In genomic region chr1:231949277-231950122, GRCh38 we compare ENCODE assay signal across 17 cellular contexts.
DNase-seq lines count a peak whose midpoint lies in the region; ATAC-seq, FAIRE-seq and TF ChIP-seq lines count a peak whose summit lies in the region.
"Had no signal": no experiment of that assay in that cellular context is flagged by ENCODE, and none has a peak within 500 bp of the region (broad histone marks: within the 10 kb centered on the region; RNA-seq: fewer than 3 reads in every experiment).

No MANE protein-coding gene starts in this region.

- H3K4me2 ChIP-seq in HCT116 (ENCODE audit: low read length) (no peak overlapping the region), endothelial cell of umbilical vein (ENCODE audit: insufficient read depth, low read length) (no peak overlapping the region)

- H3K4me3 ChIP-seq in HCT116 (replicated peaks in 1 of 2; ENCODE audit: low read depth in 1 of 2, low read length in 2 of 2) (no peak overlapping the region), endothelial cell of umbilical vein (replicated peaks in 1 of 3; ENCODE audit: insufficient read depth in 1 of 3, low read depth in 1 of 3, low read length in 3 of 3) (no peak overlapping the region), gastrocnemius medialis (no peak overlapping the region)
- H3K4me3 ChIP-seq: uterus had no signal

- no peak for TF ChIP-seq RAD21 in HCT116 (IDR thresholded peaks at IDR 0.05; ENCODE audit: low read depth)

- intact Hi-C loops in HCT116 (cut with micrococcal nuclease) (no loop called here), endothelial cell of umbilical vein (cut with micrococcal nuclease) (no loop called here), gastrocnemius medialis (cut with DNase I; ENCODE audit: low total_unique reads) (no loop called here)

- POLR2A ChIA-PET in HCT116 (lab: Charles Lee) = no interaction called here
- POLR2A ChIA-PET in endothelial cell of umbilical vein (lab: Charles Lee) = no interaction called here
- POLR2A ChIA-PET in naive thymus-derived CD8-positive, alpha-beta T cell (lab: Charles Lee) = interaction anchor here (0.7 kb wide), 1 partner anchor 1191 kb away, joined by 3 read pairs; no protein-coding TSS in a partner anchor

- FAIRE-seq in endothelial cell of umbilical vein (lab: Jason Lieb, UNC) = peak; percentile 49

- no peak overlapping the region for H3K4me3 Mint-ChIP-seq in naive thymus-derived CD8-positive, alpha-beta T cell
- H3K4me3 Mint-ChIP-seq: B cell had no signal

- ATAC-seq in HCT116 (no peak), gastrocnemius medialis (peak; percentile 44 to 52), GM21381 (IDR thresholded peaks at IDR 0.05; ENCODE audit: unreplicated experiment) (no peak)
- ATAC-seq in naive thymus-derived CD8-positive, alpha-beta T cell = no peak

- peaks cover 9 to 35% (median 19%) of the 10 kb centered on the region in 3 donors for H3K36me3 Mint-ChIP-seq in naive thymus-derived CD8-positive, alpha-beta T cell

- no peaks in the 10 kb centered on the region for H3K9me2 ChIP-seq in HCT116 (ENCODE audit: insufficient read depth)

- H3K36me3 ChIP-seq in HCT116 (ENCODE audit: control insufficient read depth in 1 of 2, insufficient read depth in 2 of 2, low read length in 2 of 2) = no peaks in the 10 kb centered on the region
- H3K36me3 ChIP-seq in endothelial cell of umbilical vein (ENCODE audit: control insufficient read depth in 2 of 2, extremely low read depth in 1 of 2, insufficient read depth in 2 of 2, low read length in 2 of 2) = no peaks in the 10 kb centered on the region
- no peaks in the 10 kb centered on the region for H3K36me3 ChIP-seq in gastrocnemius medialis
- H3K36me3 ChIP-seq: uterus had no signal

- BruUV-seq in HCT116 (replicated peaks; lab: Mats Ljungman, UMichigan) = no TSS peak
- BruUV-seq in endothelial cell of umbilical vein (replicated peaks; lab: Mats Ljungman, UMichigan) = no TSS peak

- dilution Hi-C loops in endothelial cell of umbilical vein (cut with MboI; ENCODE audit: extremely low pct_ligation_motif_present, low sequenced_read_pairs) = no loop called here

- in situ Hi-C loops in gastrocnemius medialis (cut with MboI; ENCODE audit: low sequenced_read_pairs in 4 of 4) = no loop called here

- no peaks in the 10 kb centered on the region for H3K9me3 ChIP-seq in HCT116 (ENCODE audit: control insufficient read depth in 1 of 2, insufficient read depth in 1 of 2, low read depth in 1 of 2, low read length in 2 of 2)
- no peaks in the 10 kb centered on the region for H3K9me3 ChIP-seq in endothelial cell of umbilical vein (replicated peaks; ENCODE audit: control insufficient read depth, insufficient read depth, low read length)
- H3K9me3 ChIP-seq in gastrocnemius medialis = no peaks in the 10 kb centered on the region
- H3K9me3 ChIP-seq: uterus had no signal

- CTCF ChIA-PET in HCT116 (lab: Charles Lee) = no interaction called here
- CTCF ChIA-PET in endothelial cell of umbilical vein (lab: Charles Lee) = no interaction called here

- H2AFZ ChIP-seq in HCT116 (ENCODE audit: low read depth, low read length, poor library complexity, severe bottlenecking) (no peak overlapping the region), endothelial cell of umbilical vein (ENCODE audit: low read depth, low read length) (no peak overlapping the region)

- H3K9ac ChIP-seq in HCT116 (ENCODE audit: low read length) (no peak overlapping the region), endothelial cell of umbilical vein (replicated peaks; ENCODE audit: extremely low read depth, insufficient read depth, low read length) (no peak overlapping the region)

- peaks cover 0 to 15% (median 6%) of the 10 kb centered on the region in 9 donors for H3K9me3 Mint-ChIP-seq in naive thymus-derived CD8-positive, alpha-beta T cell

- DNase-seq in HCT116 (ENCODE audit: low read depth, low spot score) (no peak), endothelial cell of umbilical vein (ENCODE audit: low read depth, low spot score) (no peak), iPS-NIHi7 (ENCODE audit: extremely low spot score) (peak; percentile 47), gastrocnemius medialis (peak; percentile 8 to 33), SHP77 treated with DMSO at 0.1 percent for 48 hours (lab: John Stamatoyannopoulos, UW) (no peak), NCI-H2227 (lab: John Stamatoyannopoulos, UW; ENCODE audit: unreplicated experiment) (no peak)
- no peak for DNase-seq in naive thymus-derived CD8-positive, alpha-beta T cell
- DNase-seq: activated CD4-positive, alpha-beta T cell treated with anti-CD3 and anti-CD28 coated beads for 4 hours; activated T-cell treated with anti-CD3 and anti-CD28 coated beads, Interleukin-2, amount 50 U/mL, for 1 hour; amniotic stem cell; DMS153; MV-4-11; NCI-H226; T-helper 1 cell had no signal

- TF ChIP-seq POLR2A in HCT116 (IDR thresholded peaks at IDR 0.05; ENCODE audit: borderline replicate concordance, extremely low read depth, insufficient read depth, insufficient read length) = no peak
- TF ChIP-seq POLR2A in endothelial cell of umbilical vein (IDR thresholded peaks at IDR 0.05; ENCODE audit: low read depth, low read length) = no peak
- TF ChIP-seq POLR2A in gastrocnemius medialis (IDR thresholded peaks at IDR 0.05) = no peak

- no peaks in the 10 kb centered on the region for H3K9me1 ChIP-seq in endothelial cell of umbilical vein (replicated peaks; ENCODE audit: control insufficient read depth, extremely low read depth, insufficient read depth, low read length)

- no peak overlapping the region for H3K27ac ChIP-seq in HCT116 (ENCODE audit: low read depth, low read length)
- H3K27ac ChIP-seq in endothelial cell of umbilical vein (ENCODE audit: insufficient read depth, low read depth, low read length) = no peak overlapping the region
- H3K27ac ChIP-seq in gastrocnemius medialis = peak overlapping the region; percentile 13 to 45 (median 29)
- H3K27ac ChIP-seq: uterus had no signal

- RAD21 ChIA-PET in HCT116 (lab: Charles Lee; ENCODE audit: low non-redundant PET in 1 of 2, low total read pairs in 2 of 2, uncharacterized antibody in 2 of 2, unreplicated experiment in 2 of 2) = no interaction called here

- H3K79me2 ChIP-seq in HCT116 (ENCODE audit: insufficient read depth, low read length) = no peaks in the 10 kb centered on the region
- H3K79me2 ChIP-seq in endothelial cell of umbilical vein (ENCODE audit: control insufficient read depth, insufficient read depth, low read length) = no peaks in the 10 kb centered on the region

- peaks cover 0 to 1% (median 0%) of the 10 kb centered on the region in 4 donors for H3K4me1 Mint-ChIP-seq in naive thymus-derived CD8-positive, alpha-beta T cell
- H3K4me1 Mint-ChIP-seq: B cell had no signal

- H3K27ac Mint-ChIP-seq in naive thymus-derived CD8-positive, alpha-beta T cell = peak overlapping the region in 1 of 10 donors; percentile 6
- H3K27ac Mint-ChIP-seq: B cell had no signal

- peaks cover 0 to 7% of the 10 kb centered on the region in 2 experiments; a peak in 1 of 4 replicates for H3K4me1 ChIP-seq in HCT116 (ENCODE audit: control insufficient read depth in 1 of 2, insufficient read depth in 2 of 2, low read length in 2 of 2)
- peaks cover 8% of the 10 kb centered on the region for H3K4me1 ChIP-seq in endothelial cell of umbilical vein (ENCODE audit: control insufficient read depth, extremely low read depth, insufficient read depth, low read length)
- no peaks in the 10 kb centered on the region for H3K4me1 ChIP-seq in gastrocnemius medialis
- H3K4me1 ChIP-seq: uterus had no signal

- H3K27me3 Mint-ChIP-seq in naive thymus-derived CD8-positive, alpha-beta T cell = no peaks in the 10 kb centered on the region
- H3K27me3 Mint-ChIP-seq: B cell had no signal

- H3K27me3 ChIP-seq in HCT116 (ENCODE audit: insufficient read depth, low read length) (0 out of 2 replicates have a peak, but pooled peaks cover 2% of the 10 kb centered on the region), endothelial cell of umbilical vein (ENCODE audit: control insufficient read depth in 2 of 2, insufficient read depth in 2 of 2, low read length in 2 of 2) (no peaks in the 10 kb centered on the region), gastrocnemius medialis (no peaks in the 10 kb centered on the region)
- H3K27me3 ChIP-seq: uterus had no signal

- TF ChIP-seq CTCF in HCT116 (IDR thresholded peaks at IDR 0.05 in 2 of 3, conservative IDR thresholded peaks at IDR 0.05 in 1 of 3; ENCODE audit: borderline replicate concordance in 1 of 3, insufficient read depth in 1 of 3, low read depth in 2 of 3, low read length in 2 of 3) = 0 out of 6 replicates have a peak, but pooled peaks of 2 of the 3 experiments have one; percentile 5 to 15
- no peak for TF ChIP-seq CTCF in endothelial cell of umbilical vein (IDR thresholded peaks at IDR 0.05; ENCODE audit: extremely low read depth in 1 of 2, insufficient read depth in 1 of 2, low read depth in 1 of 2, low read length in 2 of 2)
- TF ChIP-seq CTCF in gastrocnemius medialis (IDR thresholded peaks at IDR 0.05 in 4 of 5, conservative IDR thresholded peaks at IDR 0.05 in 1 of 5) = no peak

- H4K20me1 ChIP-seq in HCT116 (ENCODE audit: insufficient read depth) = no peaks in the 10 kb centered on the region
- H4K20me1 ChIP-seq in endothelial cell of umbilical vein (replicated peaks; ENCODE audit: control insufficient read depth, extremely low read depth, insufficient read depth, low read length) = no peaks in the 10 kb centered on the region

TF ChIP-seq in endothelial cell of umbilical vein, 7 proteins besides CTCF, POLR2A, EP300 and RAD21:
- TF ChIP-seq EZH2 (IDR thresholded peaks at IDR 0.05; ENCODE audit: borderline replicate concordance, low read depth, low read length, severe bottlenecking) (no peak), GATA2 (IDR thresholded peaks at IDR 0.05; ENCODE audit: insufficient read depth, insufficient read length, low read depth, low read length) (no peak), FOS (IDR thresholded peaks at IDR 0.05; ENCODE audit: borderline replicate concordance, insufficient read depth, low read length) (no peak)

Comparison
In these comparisons a context has a peak if more than half of its experiments do, and no peak if none do; other contexts are left out.
1. ATAC-seq: peak in gastrocnemius medialis (2 of 2); none in HCT116 (single experiment), naive thymus-derived CD8-positive, alpha-beta T cell (0 of 2) and GM21381 (single experiment).
2. DNase-seq: peak in iPS-NIHi7 (single experiment) and gastrocnemius medialis (2 of 2); none in HCT116 (single experiment), endothelial cell of umbilical vein (single experiment), naive thymus-derived CD8-positive, alpha-beta T cell (0 of 10), SHP77 treated with DMSO at 0.1 percent for 48 hours (single experiment) and NCI-H2227 (single experiment).
3. H3K27ac ChIP-seq: peak in gastrocnemius medialis (4 of 4); none in HCT116 (single experiment) and endothelial cell of umbilical vein (single experiment).
4. CTCF ChIP-seq: peak in HCT116 (2 of 3); none in endothelial cell of umbilical vein (0 of 2) and gastrocnemius medialis (0 of 5).